In the genomic region with DNA sequence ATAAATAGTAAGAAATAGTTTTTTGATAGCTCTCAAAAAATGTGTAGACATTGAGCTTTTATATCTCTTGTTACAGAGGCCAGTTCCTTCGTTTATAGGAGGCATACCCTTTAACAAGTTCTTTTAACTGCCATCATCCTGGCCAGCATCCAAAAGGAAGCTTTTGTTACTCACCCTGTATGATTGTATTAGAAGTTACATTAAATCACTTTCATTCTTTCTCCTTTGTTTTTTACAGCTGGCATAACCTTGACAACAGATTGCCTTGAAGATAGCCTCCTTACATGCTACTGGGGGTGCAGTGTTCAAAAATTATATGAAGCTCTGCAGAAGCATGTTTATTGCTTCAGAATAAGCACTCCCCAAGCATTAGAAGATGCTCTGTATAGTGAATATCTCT, we compare ENCODE assay signal across 1 cellular context.
TF ChIP-seq lines count a peak whose summit lies in the region.

No MANE protein-coding gene starts in this region.

TF ChIP-seq in IMR-90, 13 proteins besides CTCF, POLR2A, EP300 and RAD21 (continued from another document):
- TF ChIP-seq MXI1 (IDR thresholded peaks at IDR 0.05; ENCODE audit: borderline replicate concordance, low read depth, low read length) = no peak
- TF ChIP-seq, protein P1, sequence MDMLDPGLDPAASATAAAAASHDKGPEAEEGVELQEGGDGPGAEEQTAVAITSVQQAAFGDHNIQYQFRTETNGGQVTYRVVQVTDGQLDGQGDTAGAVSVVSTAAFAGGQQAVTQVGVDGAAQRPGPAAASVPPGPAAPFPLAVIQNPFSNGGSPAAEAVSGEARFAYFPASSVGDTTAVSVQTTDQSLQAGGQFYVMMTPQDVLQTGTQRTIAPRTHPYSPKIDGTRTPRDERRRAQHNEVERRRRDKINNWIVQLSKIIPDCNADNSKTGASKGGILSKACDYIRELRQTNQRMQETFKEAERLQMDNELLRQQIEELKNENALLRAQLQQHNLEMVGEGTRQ (IDR thresholded peaks at IDR 0.05; ENCODE audit: low read depth, low read length) = no peak
- no peak for TF ChIP-seq SMC3 (IDR thresholded peaks at IDR 0.05; ENCODE audit: low read depth, low read length)
- TF ChIP-seq ELK1 (IDR thresholded peaks at IDR 0.05; ENCODE audit: borderline replicate concordance, low read depth, low read length) = no peak
- no peak for TF ChIP-seq FOS (IDR thresholded peaks at IDR 0.05; ENCODE audit: low read depth, low read length)
- no peak for TF ChIP-seq MAFK (IDR thresholded peaks at IDR 0.05; ENCODE audit: low read depth, low read length)
